Comparison of ENCODE assay signal across 34 cellular contexts in genomic region chr3:48314542-48314941, GRCh38. TPM values are rescaled to one million over a fixed set of nuclear protein-coding genes. Genes with fewer than 3 reads are reported as not detected.
"Had no signal": no experiment of that assay in that cellular context is flagged by ENCODE, and none has a peak within 500 bp of the region (broad histone marks: within the 10 kb centered on the region; RNA-seq: fewer than 3 reads in every experiment).

No MANE protein-coding gene starts in this region.

- H3K36me3 ChIP-seq: neural progenitor cell, ovary, spleen, stomach, thoracic aorta, thyroid gland, tibial nerve, upper lobe of left lung, vagina had no signal

- H3K4me1 ChIP-seq: neural progenitor cell, parathyroid adenoma, psoas muscle, spleen, stomach, thyroid gland, tibial nerve, upper lobe of left lung, vagina had no signal

- DNase-seq: naive thymus-derived CD4-positive, alpha-beta T cell; natural killer cell; occipital lobe; ovary; posterior cingulate gyrus; psoas muscle; right cardiac atrium; spleen; stimulated activated CD4-positive, alpha-beta T cell treated with anti-CD3 and anti-CD28 coated beads, Interleukin-12 subunit alpha, Interleukin-12 subunit beta, amount 100 ng/mL, for 4 hours; stimulated activated CD4-positive, alpha-beta T cell treated with anti-CD3 and anti-CD28 coated beads, Interleukin-1b, Interleukin-23, amount 100 ng/mL, for 48 hours; stimulated activated CD4-positive, alpha-beta T cell treated with anti-CD3 and anti-CD28 coated beads, Interleukin-4, amount 100 ng/mL, for 1 hour; stimulated activated CD4-positive, alpha-beta T cell treated with anti-CD3 and anti-CD28 coated beads, Interleukin-4, amount 100 ng/mL, for 4 hours; stimulated activated CD8-positive, alpha-beta memory T cell treated with anti-CD3 and anti-CD28 coated beads, Interleukin-4, amount 100 ng/mL, for 48 hours; stimulated activated naive CD4-positive, alpha-beta T cell treated with Interleukin-2 at 50 U/mL for 16 hours; stomach; thyroid gland; trophoblast cell; upper lobe of left lung had no signal

- H3K9ac ChIP-seq: neural progenitor cell, parathyroid adenoma had no signal

- H3K27me3 ChIP-seq: spleen, stomach, thyroid gland, tibial nerve, upper lobe of left lung, vagina had no signal

- ATAC-seq: naive thymus-derived CD4-positive, alpha-beta T cell; natural killer cell; psoas muscle; right cardiac atrium; sciatic nerve; stimulated activated memory B cell treated with anti-CD40 and anti-IgM and Interleukin-4, amounts not matched to agents 10 μg/mL and 1 μg/mL and 100 μg/mL, for 72 hours had no signal

- H3K9me3 ChIP-seq: thyroid gland had no signal

- H3K27ac ChIP-seq: neural progenitor cell, ovary, parathyroid adenoma, psoas muscle, skin epidermis, spleen, stomach, thoracic aorta, thyroid gland, tibial nerve, upper lobe of left lung, vagina had no signal

- H2AFZ ChIP-seq: neural progenitor cell, parathyroid adenoma had no signal

- H3K4me2 ChIP-seq: neural progenitor cell, smooth muscle cell had no signal

- H3K79me2 ChIP-seq: parathyroid adenoma had no signal

- H3K4me3 ChIP-seq: neural progenitor cell, ovary, psoas muscle, skin epidermis, smooth muscle cell, spleen, stomach, thoracic aorta, thyroid gland, tibial nerve, upper lobe of left lung, vagina had no signal

- FAIRE-seq: urothelium cell line had no signal

RNA-seq across cellular contexts. Expression of gene SPINK8, which starts 18.9 kb away (rescaled TPM):
- total RNA-seq: naive thymus-derived CD4-positive, alpha-beta T cell; natural killer cell; occipital lobe; osteoblast; ovary; progenitor cell of endocrine pancreas; psoas muscle; renal cortical epithelial cell; right cardiac atrium; sciatic nerve; smooth muscle cell; stomach; subcutaneous adipose tissue; temporal lobe; thoracic aorta; thyroid gland; tibial nerve; upper lobe of left lung; vagina had no signal
- polyA plus RNA-seq: naive thymus-derived CD4-positive, alpha-beta T cell; neural cell; ovary; psoas muscle; right cardiac atrium; smooth muscle cell; stomach had no signal

RNA-seq across cellular contexts. Expression of gene FBXW12, which starts 57.5 kb away (rescaled TPM):
- total RNA-seq: naive thymus-derived CD4-positive, alpha-beta T cell; osteoblast; psoas muscle; renal cortical epithelial cell; right cardiac atrium; smooth muscle cell; stomach; thoracic aorta; thyroid gland; tibial nerve; upper lobe of left lung; vagina had no signal
- polyA plus RNA-seq: naive thymus-derived CD4-positive, alpha-beta T cell; neural cell; right cardiac atrium; spleen; stomach had no signal
